ENCODE assay signal across 20 cellular contexts in the genomic region with DNA sequence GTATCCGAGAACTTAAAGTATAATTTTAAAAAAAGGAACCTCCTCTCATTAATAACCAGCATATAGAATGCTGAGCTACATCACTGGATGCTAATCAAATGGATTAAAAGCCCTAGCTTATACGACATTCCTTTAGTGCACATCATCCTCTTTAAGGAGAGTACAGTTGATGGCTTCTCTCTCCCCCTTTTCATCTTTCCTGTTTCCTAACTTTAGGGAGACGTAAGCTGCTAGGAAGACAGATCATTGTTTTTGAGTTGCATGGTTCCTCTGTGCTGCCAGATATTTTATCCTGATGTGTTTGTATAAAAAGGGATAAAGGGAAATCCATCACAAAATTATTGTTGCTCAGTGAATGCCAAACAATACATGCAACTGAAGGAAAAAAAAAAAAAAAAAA.
"Had no signal": no experiment of that assay in that cellular context is flagged by ENCODE, and none has a peak within 500 bp of the region (broad histone marks: within the 10 kb centered on the region; RNA-seq: fewer than 3 reads in every experiment).

No MANE protein-coding gene starts in this region.

- H3K4me1 Mint-ChIP-seq: immature natural killer cell, natural killer cell had no signal

- H3K36me3 Mint-ChIP-seq: immature natural killer cell, memory B cell, mesothelial cell of epicardium, natural killer cell, neural progenitor cell, type B pancreatic cell had no signal

- DNase-seq: effector memory CD8-positive, alpha-beta T cell; foreskin keratinocyte; immature natural killer cell; kidney; left cardiac atrium; left ventricle myocardium inferior; lower lobe of right lung; natural killer cell; nucleus accumbens; ovary; right cardiac atrium; small intestine; stimulated activated CD4-positive, alpha-beta T cell treated with anti-CD3 and anti-CD28 coated beads, Interleukin-12 subunit alpha, Interleukin-12 subunit beta, amount 100 ng/mL, for 4 hours; stimulated activated naive CD4-positive, alpha-beta T cell treated with Interleukin-2 at 50 U/mL for 16 hours had no signal

- H3K27me3 Mint-ChIP-seq: effector memory CD8-positive, alpha-beta T cell; progenitor cell of endocrine pancreas; type B pancreatic cell had no signal

- H3K4me3 Mint-ChIP-seq: effector memory CD8-positive, alpha-beta T cell; immature natural killer cell; memory B cell; mesothelial cell of epicardium; natural killer cell; neural progenitor cell; type B pancreatic cell had no signal

- H3K4me3 ChIP-seq: esophagus muscularis mucosa, left ventricle myocardium inferior, lower lobe of right lung, neural progenitor cell, ovary had no signal

- ATAC-seq: effector memory CD8-positive, alpha-beta T cell; foreskin keratinocyte; left cardiac atrium; lower lobe of right lung; natural killer cell; right cardiac atrium had no signal

- H3K9me3 Mint-ChIP-seq: memory B cell, mesothelial cell of epicardium, neural progenitor cell, type B pancreatic cell had no signal

- H3K27ac Mint-ChIP-seq: effector memory CD8-positive, alpha-beta T cell; immature natural killer cell; memory B cell; mesothelial cell of epicardium; natural killer cell; neural progenitor cell; progenitor cell of endocrine pancreas; type B pancreatic cell had no signal
